ENCODE assay signal across 31 cellular contexts in the genomic region with DNA sequence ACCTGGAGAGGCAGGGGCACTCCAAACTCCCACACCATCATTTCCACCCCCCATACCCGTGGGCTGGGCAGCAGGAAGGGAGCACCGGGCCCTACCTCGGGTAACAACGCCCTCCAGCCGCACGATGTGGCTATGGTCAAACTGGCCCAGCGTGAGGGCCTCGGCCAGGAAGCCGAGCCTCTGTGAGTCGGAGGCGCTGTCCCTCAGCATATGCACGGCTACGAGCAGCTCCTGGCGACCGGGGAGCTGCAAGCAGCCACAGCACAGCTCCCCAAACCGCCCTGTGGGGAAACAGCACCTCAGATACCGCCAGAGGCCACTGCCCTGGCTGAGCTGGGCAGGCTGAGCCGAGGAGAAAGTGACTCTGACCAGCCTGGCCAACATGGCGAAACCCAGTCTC. TPM values are rescaled to one million over a fixed set of nuclear protein-coding genes. Genes with fewer than 3 reads are reported as not detected.
DNase-seq lines count a peak whose midpoint lies in the region; ATAC-seq and TF ChIP-seq lines count a peak whose summit lies in the region.
"Had no signal": no experiment of that assay in that cellular context is flagged by ENCODE, and none has a peak within 500 bp of the region (broad histone marks: within the 10 kb centered on the region; RNA-seq: fewer than 3 reads in every experiment).

No MANE protein-coding gene starts in this region.

- no peaks in the 10 kb centered on the region for H3F3A ChIP-seq in GM23248 (ENCODE audit: insufficient read depth)

- no peak for TF ChIP-seq CTCF in sigmoid colon (IDR thresholded peaks at IDR 0.05)
- no peak for TF ChIP-seq CTCF in esophagus muscularis mucosa (IDR thresholded peaks at IDR 0.05)

- no peaks in the 10 kb centered on the region for H3K9me3 ChIP-seq in GM23248 (ENCODE audit: low read depth)
- H3K9me3 ChIP-seq in sigmoid colon = no peaks in the 10 kb centered on the region
- no peaks in the 10 kb centered on the region for H3K9me3 ChIP-seq in esophagus muscularis mucosa
- H3K9me3 ChIP-seq: adrenal gland, MG63, neutrophil, psoas muscle had no signal

- H3K4me3 ChIP-seq in GM23248 (no peak overlapping the region), sigmoid colon (no peak overlapping the region), esophagus muscularis mucosa (no peak overlapping the region)
- H3K4me3 ChIP-seq: adrenal gland, MG63, psoas muscle had no signal

- no peaks in the 10 kb centered on the region for H3K79me2 ChIP-seq in GM23248 (ENCODE audit: insufficient read depth)

- H4K20me1 ChIP-seq in GM23248 (ENCODE audit: insufficient read depth) = no peaks in the 10 kb centered on the region

- 47 to 58% methylated on average over 19 of the region's 19 CpGs for WGBS in GM23248 (ENCODE audit: low coverage in 1 of 2, low lambda C conversion rate in 2 of 2, missing lambda C conversion rate in 2 of 2), 2 experiments
- WGBS in sigmoid colon, 2 donors = 78 to 86% methylated on average over 19 of the region's 19 CpGs
- 60% methylated on average over 17 of the region's 19 CpGs for WGBS in esophagus muscularis mucosa

- intact Hi-C loops in sigmoid colon (cut with DNase I) (no loop called here), esophagus muscularis mucosa (cut with DNase I) (no loop called here)

- ATAC-seq in HG03571 (IDR thresholded peaks at IDR 0.05; ENCODE audit: unreplicated experiment) = no peak
- no peak for ATAC-seq in GM18502 (IDR thresholded peaks at IDR 0.05; ENCODE audit: poor library complexity, unreplicated experiment)
- ATAC-seq: CD8-positive, alpha-beta T cell; effector memory CD8-positive, alpha-beta T cell; esophagus mucosa; left colon; psoas muscle had no signal

- H3K27ac ChIP-seq in GM23248 (no peak overlapping the region), angular gyrus (ENCODE audit: low read depth, low read length) (peak overlapping the region; percentile 77), sigmoid colon (no peak overlapping the region), esophagus muscularis mucosa (replicated peaks in 1 of 4) (no peak overlapping the region)
- H3K27ac ChIP-seq: adrenal gland, brain microvascular endothelial cell, neutrophil, psoas muscle had no signal

- H3K27me3 ChIP-seq in GM23248 (replicated peaks; ENCODE audit: insufficient read depth) (peaks cover 8% of the 10 kb centered on the region; the same call in 1 of the 2 replicates), sigmoid colon (peaks cover 0 to 15% (median 0%) of the 10 kb centered on the region in 3 donors), esophagus muscularis mucosa (peaks cover 0 to 80% (median 3%) of the 10 kb centered on the region in 4 donors)
- H3K27me3 ChIP-seq: adrenal gland, brain microvascular endothelial cell, MG63 had no signal

- no peak overlapping the region for H3K9ac ChIP-seq in GM23248

- H3K4me1 ChIP-seq in GM23248 (ENCODE audit: insufficient read depth) = no peaks in the 10 kb centered on the region
- H3K4me1 ChIP-seq in sigmoid colon = no peaks in the 10 kb centered on the region
- peaks cover 0 to 6% (median 0%) of the 10 kb centered on the region in 4 donors for H3K4me1 ChIP-seq in esophagus muscularis mucosa
- H3K4me1 ChIP-seq: adrenal gland, psoas muscle had no signal

- DNase-seq in GM23248 (peak; percentile 6), globus pallidus (ENCODE audit: low spot score) (peak; percentile 32), sigmoid colon (peak; percentile 34), NCI-H748 treated with DMSO at 0.1 percent for 48 hours (lab: John Stamatoyannopoulos, UW) (no peak), esophagus muscularis mucosa (ENCODE audit: extremely low spot score) (no peak)
- DNase-seq: activated CD4-positive, CD25-positive, alpha-beta regulatory T cell; activated naive CD4-positive, alpha-beta T cell treated with anti-CD3 and anti-CD28 coated beads for 36 hours; adrenal gland; brain microvascular endothelial cell; CD8-positive, alpha-beta T cell; DMS153; effector memory CD8-positive, alpha-beta T cell; foreskin melanocyte; KG1; left colon; MG63; NCI-H1417 treated with DMSO at 0.1 percent for 48 hours; NCI-H2107; NCI-H774; psoas muscle; stimulated activated naive CD4-positive, alpha-beta T cell treated with Interleukin-2 at 50 U/mL for 16 hours; SW 1271; T1000 had no signal

- no peak for TF ChIP-seq POLR2A in sigmoid colon (IDR thresholded peaks at IDR 0.05)
- TF ChIP-seq POLR2A in esophagus muscularis mucosa (IDR thresholded peaks at IDR 0.05; ENCODE audit: low read depth) = no peak

- TF ChIP-seq EP300 in sigmoid colon (IDR thresholded peaks at IDR 0.05) (no peak), esophagus muscularis mucosa (IDR thresholded peaks at IDR 0.05) (no peak)

- H3K36me3 ChIP-seq in GM23248 (ENCODE audit: low read depth) (no peaks in the 10 kb centered on the region), sigmoid colon (no peaks in the 10 kb centered on the region), esophagus muscularis mucosa (no peaks in the 10 kb centered on the region)
- H3K36me3 ChIP-seq: adrenal gland, brain microvascular endothelial cell, MG63, neutrophil had no signal

- H2AFZ ChIP-seq in GM23248 = no peak overlapping the region

- in situ Hi-C loops in GM23248 (cut with MboI) = no loop called here

- no peak overlapping the region for H3K4me2 ChIP-seq in GM23248 (ENCODE audit: unreplicated experiment)

- H3K9me2 ChIP-seq in GM23248 (ENCODE audit: insufficient read depth) = no peaks in the 10 kb centered on the region

RNA-seq across cellular contexts. Expression of gene CDCA8, which starts 29.2 kb away (rescaled TPM):
- 4.4 and 5.7 TPM in 2 replicates for total RNA-seq in GM23248 (2014; rRNA removed; shearing (Covaris generic))
- 15.4 and 16.6 TPM in 2 replicates for polyA plus RNA-seq in GM23248 (2016; fragmentation: Nextera tagmentation; extraction: Ambion mirVana)
- total RNA-seq in sigmoid colon = under 1 TPM in 3 of 4 donors, not detected in 1; under 0.01 to 0.55 (median 0.16) TPM
- polyA plus RNA-seq in sigmoid colon = 10 to 100 TPM in 1 of 3 donors, 1 to 10 TPM in 2; 4.8 to 21.4 (median 6.7) TPM
- total RNA-seq in esophagus muscularis mucosa = under 1 TPM in 3 of 4 donors, not detected in 1; 0.26 to 0.42 (median 0.40) TPM

RNA-seq across cellular contexts. Expression of gene EPHA10, which starts 43.4 kb away (rescaled TPM):
- total RNA-seq in GM23248 (2014; rRNA removed; shearing (Covaris generic)) = not detected in 2 replicates
- polyA plus RNA-seq in GM23248 (2016; fragmentation: Nextera tagmentation; extraction: Ambion mirVana) (not detected in 2 replicates), sigmoid colon (10 to 100 TPM in 1 of 3 donors, 1 to 10 TPM in 2; 5.4 to 33.3 (median 7.6) TPM)
- total RNA-seq in sigmoid colon (under 1 TPM; 0.14 to 0.83 (median 0.52) TPM), esophagus muscularis mucosa (under 1 TPM; 0.17 to 0.83 (median 0.39) TPM)
- total RNA-seq: CD8-positive, alpha-beta T cell; H4; myocyte; psoas muscle; skeletal muscle tissue had no signal

Comparison
In these comparisons a context has a peak if more than half of its experiments do, and no peak if none do; other contexts are left out.
1. DNase-seq: peak in GM23248 (single experiment), globus pallidus (single experiment) and sigmoid colon (single experiment); none in NCI-H748 treated with DMSO at 0.1 percent for 48 hours (single experiment) and esophagus muscularis mucosa (single experiment).